In the genomic region with DNA sequence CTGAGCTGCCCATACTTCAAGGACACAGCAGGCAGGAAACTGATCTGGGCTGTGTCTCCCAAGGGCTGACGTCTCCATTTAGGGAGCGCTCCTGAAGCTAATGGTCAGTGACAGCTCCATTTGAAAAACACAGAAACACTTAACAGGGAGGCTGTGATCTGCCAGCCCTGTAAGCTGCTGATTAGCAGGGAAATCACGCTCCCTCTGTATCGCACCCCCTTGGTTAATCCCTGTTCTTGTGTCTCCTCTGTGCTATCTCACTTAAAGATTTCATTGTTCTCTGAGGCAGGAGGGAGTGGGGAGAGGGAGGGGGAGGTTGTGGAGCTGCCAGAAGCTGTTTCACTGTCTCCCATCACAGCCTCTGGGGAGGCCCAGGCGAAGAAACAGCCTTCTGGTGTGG, we compare ENCODE assay signal across 15 cellular contexts.
DNase-seq lines count a peak whose midpoint lies in the region; ATAC-seq lines count a peak whose summit lies in the region.
"Had no signal": no experiment of that assay in that cellular context is flagged by ENCODE, and none has a peak within 500 bp of the region (broad histone marks: within the 10 kb centered on the region; RNA-seq: fewer than 3 reads in every experiment).

No MANE protein-coding gene starts in this region.

- H3K36me3 Mint-ChIP-seq in activated naive CD8-positive, alpha-beta T cell treated with anti-CD3 and anti-CD28 coated beads, Interleukin-2, amount 50 U/mL, for 24 hours (ENCODE audit: low read depth) = peaks cover 42% of the 10 kb centered on the region

- H3K4me3 Mint-ChIP-seq in activated naive CD8-positive, alpha-beta T cell treated with anti-CD3 and anti-CD28 coated beads, Interleukin-2, amount 50 U/mL, for 24 hours = no peak overlapping the region
- H3K4me3 Mint-ChIP-seq: B cell; dendritic cell treated with granulocyte-macrophage colony-stimulating factor and Interleukin-4, amounts not matched to agents 40 ng/mL and 50 ng/mL, for 4 days; stimulated activated naive B cell treated with anti-CD40 and anti-IgM and Interleukin-4, amounts not matched to agents 10 μg/mL and 1 μg/mL and 100 μg/mL, for 72 hours had no signal

- no peaks in the 10 kb centered on the region for H3K4me1 Mint-ChIP-seq in activated naive CD8-positive, alpha-beta T cell treated with anti-CD3 and anti-CD28 coated beads, Interleukin-2, amount 50 U/mL, for 24 hours

- H3K9me3 Mint-ChIP-seq in activated naive CD8-positive, alpha-beta T cell treated with anti-CD3 and anti-CD28 coated beads, Interleukin-2, amount 50 U/mL, for 24 hours = no peaks in the 10 kb centered on the region
- H3K9me3 Mint-ChIP-seq: dendritic cell treated with granulocyte-macrophage colony-stimulating factor and Interleukin-4, amounts not matched to agents 40 ng/mL and 50 ng/mL, for 4 days; stimulated activated naive B cell treated with anti-CD40 and anti-IgM and Interleukin-4, amounts not matched to agents 10 μg/mL and 1 μg/mL and 100 μg/mL, for 72 hours had no signal

- ATAC-seq in activated naive CD8-positive, alpha-beta T cell treated with anti-CD3 and anti-CD28 coated beads, Interleukin-2, amount 50 U/mL, for 24 hours = no peak
- ATAC-seq: sciatic nerve; stimulated activated naive B cell treated with anti-CD40 and anti-IgM and Interleukin-4, amounts not matched to agents 10 μg/mL and 1 μg/mL and 100 μg/mL, for 72 hours had no signal

- no peak overlapping the region for H3K27ac Mint-ChIP-seq in activated naive CD8-positive, alpha-beta T cell treated with anti-CD3 and anti-CD28 coated beads, Interleukin-2, amount 50 U/mL, for 24 hours
- H3K27ac Mint-ChIP-seq: dendritic cell treated with granulocyte-macrophage colony-stimulating factor and Interleukin-4, amounts not matched to agents 40 ng/mL and 50 ng/mL, for 4 days had no signal

- H3K27me3 Mint-ChIP-seq in activated naive CD8-positive, alpha-beta T cell treated with anti-CD3 and anti-CD28 coated beads, Interleukin-2, amount 50 U/mL, for 24 hours = no peaks in the 10 kb centered on the region
- H3K27me3 Mint-ChIP-seq: B cell; dendritic cell treated with granulocyte-macrophage colony-stimulating factor and Interleukin-4, amounts not matched to agents 40 ng/mL and 50 ng/mL, for 4 days; stimulated activated naive B cell treated with anti-CD40 and anti-IgM and Interleukin-4, amounts not matched to agents 10 μg/mL and 1 μg/mL and 100 μg/mL, for 72 hours had no signal

- DNase-seq in D341Med (ENCODE audit: low spot score) (peak; percentile 43), NCI-H187 treated with DMSO at 0.1 percent for 48 hours (lab: John Stamatoyannopoulos, UW) (peak; percentile 39), foreskin melanocyte (peak; percentile 64), middle frontal gyrus (ENCODE audit: extremely low spot score, low spot score) (peak; percentile 30), NCI-H146 treated with DMSO at 0.1 percent for 48 hours (lab: John Stamatoyannopoulos, UW; ENCODE audit: unreplicated experiment) (no peak), OCI-M2 (lab: John Stamatoyannopoulos, UW; ENCODE audit: unreplicated experiment) (no peak), T1000 (lab: John Stamatoyannopoulos, UW) (no peak)
- DNase-seq in activated naive CD8-positive, alpha-beta T cell treated with anti-CD3 and anti-CD28 coated beads, Interleukin-2, amount 50 U/mL, for 24 hours = no peak
- DNase-seq: NCI-H2081 treated with DMSO at 0.1 percent for 48 hours; stimulated activated CD4-positive, alpha-beta T cell treated with anti-CD3 and anti-CD28 coated beads, Interleukin-4, amount 100 ng/mL, for 4 hours; stimulated activated naive B cell treated with anti-CD40 and anti-IgM and Interleukin-4, amounts not matched to agents 10 μg/mL and 1 μg/mL and 100 μg/mL, for 72 hours; SW 1271 had no signal

Comparison
In these comparisons a context has a peak if more than half of its experiments do, and no peak if none do; other contexts are left out.
1. DNase-seq: peak in D341Med (single experiment), NCI-H187 treated with DMSO at 0.1 percent for 48 hours (single experiment), foreskin melanocyte (single experiment) and middle frontal gyrus (single experiment); none in activated naive CD8-positive, alpha-beta T cell treated with anti-CD3 and anti-CD28 coated beads, Interleukin-2, amount 50 U/mL, for 24 hours (single experiment), NCI-H146 treated with DMSO at 0.1 percent for 48 hours (single experiment), OCI-M2 (single experiment) and T1000 (single experiment).